ENCODE assay signal across 19 cellular contexts in the genomic region with DNA sequence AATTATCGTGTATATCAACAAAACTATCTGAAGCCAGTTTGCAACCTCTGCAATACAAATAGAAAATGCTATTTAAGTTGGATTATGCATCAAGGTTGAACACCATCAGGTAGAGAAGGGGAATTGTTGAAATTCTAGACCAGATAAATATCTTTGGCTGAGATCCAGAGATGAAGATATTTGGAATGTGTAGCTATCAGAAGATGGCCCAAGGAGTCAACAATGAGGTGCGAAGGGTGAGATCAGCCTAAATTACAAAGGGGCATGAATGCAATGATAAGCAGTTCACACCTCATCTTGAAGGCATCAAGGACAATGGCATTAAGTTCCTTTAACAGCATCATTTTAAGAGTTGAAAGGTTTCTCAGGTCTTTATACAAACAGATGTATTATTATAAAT.
DNase-seq lines count a peak whose midpoint lies in the region; ATAC-seq and TF ChIP-seq lines count a peak whose summit lies in the region.
"Had no signal": no experiment of that assay in that cellular context is flagged by ENCODE, and none has a peak within 500 bp of the region (broad histone marks: within the 10 kb centered on the region; RNA-seq: fewer than 3 reads in every experiment).

No MANE protein-coding gene starts in this region.

- H3K27me3 Mint-ChIP-seq in Caco-2 (ENCODE audit: insufficient read depth, unreplicated experiment), result no peaks in the 10 kb centered on the region
- H3K27me3 Mint-ChIP-seq in T-cell, result no peaks in the 10 kb centered on the region
- H3K27me3 Mint-ChIP-seq: CD4-positive, alpha-beta memory T cell; CD4-positive, CD25-positive, alpha-beta regulatory T cell had no signal

- H3K27ac Mint-ChIP-seq in Caco-2 (ENCODE audit: unreplicated experiment) (peak overlapping the region; percentile 67), T-cell (no peak overlapping the region)
- H3K27ac Mint-ChIP-seq: CD14-positive monocyte; CD4-positive, alpha-beta memory T cell; CD4-positive, CD25-positive, alpha-beta regulatory T cell; CD8-positive, alpha-beta memory T cell had no signal

- H3K4me3 ChIP-seq in Caco-2 (ENCODE audit: low read depth, low read length), result no peak overlapping the region
- H3K4me3 ChIP-seq in coronary artery, result no peak overlapping the region
- H3K4me3 ChIP-seq: BLaER1 had no signal

- H3K36me3 ChIP-seq in Caco-2 (ENCODE audit: control insufficient read depth, insufficient read depth, low read length), result no peaks in the 10 kb centered on the region
- H3K36me3 ChIP-seq: BE2C, BLaER1 had no signal

- H3K27ac ChIP-seq in coronary artery, result no peak overlapping the region
- H3K27ac ChIP-seq: BLaER1 had no signal

- H3K9me3 Mint-ChIP-seq in Caco-2 (ENCODE audit: unreplicated experiment) (no peaks in the 10 kb centered on the region), T-cell (no peaks in the 10 kb centered on the region)
- H3K9me3 Mint-ChIP-seq: CD14-positive monocyte; CD4-positive, alpha-beta memory T cell; CD8-positive, alpha-beta memory T cell had no signal

- H3K36me3 Mint-ChIP-seq in Caco-2 (ENCODE audit: insufficient read depth, unreplicated experiment), result no peaks in the 10 kb centered on the region
- H3K36me3 Mint-ChIP-seq in T-cell, result no peaks in the 10 kb centered on the region
- H3K36me3 Mint-ChIP-seq: CD14-positive monocyte; CD4-positive, alpha-beta memory T cell; CD4-positive, CD25-positive, alpha-beta regulatory T cell; CD8-positive, alpha-beta memory T cell had no signal

- TF ChIP-seq CTCF in Caco-2 (IDR thresholded peaks at IDR 0.05; ENCODE audit: insufficient read depth in 1 of 2, low read depth in 1 of 2, low read length in 1 of 2, severe bottlenecking in 1 of 2, unreplicated experiment in 1 of 2) (no peak), coronary artery (IDR thresholded peaks at IDR 0.05) (no peak)

- peaks cover 14% of the 10 kb centered on the region for H3K4me1 Mint-ChIP-seq in Caco-2 (ENCODE audit: low read depth, unreplicated experiment)
- no peaks in the 10 kb centered on the region for H3K4me1 Mint-ChIP-seq in T-cell
- H3K4me1 Mint-ChIP-seq: CD14-positive monocyte; CD4-positive, alpha-beta memory T cell; CD4-positive, CD25-positive, alpha-beta regulatory T cell; CD8-positive, alpha-beta memory T cell had no signal

- H3K4me3 Mint-ChIP-seq in Caco-2 (ENCODE audit: unreplicated experiment), result no peak overlapping the region
- H3K4me3 Mint-ChIP-seq in T-cell, result no peak overlapping the region
- H3K4me3 Mint-ChIP-seq: CD14-positive monocyte; CD4-positive, alpha-beta memory T cell; CD4-positive, CD25-positive, alpha-beta regulatory T cell; CD8-positive, alpha-beta memory T cell had no signal

- POLR2A ChIA-PET in Caco-2 (lab: Charles Lee), result no interaction called here
- POLR2A ChIA-PET in T-cell (lab: Charles Lee), result interaction anchor here in 1 of 2 donors (0.5 kb wide), 1 partner anchor 1060 kb away, joined by 3 read pairs; no protein-coding TSS in a partner anchor

- H3K27me3 ChIP-seq in Caco-2 (replicated peaks; ENCODE audit: control insufficient read depth, insufficient read depth, low read length), result no peaks in the 10 kb centered on the region
- H3K27me3 ChIP-seq: BE2C, BLaER1 had no signal

- CTCF ChIA-PET in Caco-2 (lab: Charles Lee), result no interaction called here
- CTCF ChIA-PET in T-cell (lab: Charles Lee), result interaction anchor here in 1 of 2 donors (0.5 kb wide), 1 partner anchor 562 kb away, joined by 5 read pairs; no protein-coding TSS in a partner anchor

- BruUV-seq in Caco-2 (replicated peaks; lab: Mats Ljungman, UMichigan), result no TSS peak

- peaks cover 64% of the 10 kb centered on the region for H3K4me1 ChIP-seq in Caco-2
- H3K4me1 ChIP-seq: BE2C, BLaER1 had no signal

- no peak for DNase-seq in Caco-2
- peak; percentile 0 for DNase-seq in NCI-H2171 (lab: John Stamatoyannopoulos, UW)
- DNase-seq in NCI-H69 (lab: John Stamatoyannopoulos, UW), result peak; percentile 10
- no peak for DNase-seq in coronary artery (ENCODE audit: low spot score)
- DNase-seq in T-cell, result no peak
- DNase-seq: 8988T; ACHN; BE2C; C1 segment of cervical spinal cord; Calu3; CD4-positive, alpha-beta memory T cell; CD4-positive, CD25-positive, alpha-beta regulatory T cell; CD8-positive, alpha-beta memory T cell; COR-L47; DMS79 treated with DMSO at 0.1 percent for 48 hours; GF-D8 had no signal

- peaks cover 3% of the 10 kb centered on the region; the same call in 1 of the 2 replicates for H3K9me3 ChIP-seq in Caco-2
- H3K9me3 ChIP-seq: BE2C, BLaER1 had no signal

- ATAC-seq in T-cell (replicated peaks in 1 of 4) (no peak), GM21737 (IDR thresholded peaks at IDR 0.05; ENCODE audit: unreplicated experiment) (no peak)

- intact Hi-C loops in Caco-2 (cut with micrococcal nuclease; ENCODE audit: unreplicated experiment), result no loop called here

Comparison
In these comparisons a context has a peak if more than half of its experiments do, and no peak if none do; other contexts are left out.
1. DNase-seq: peak in NCI-H2171 (single experiment) and NCI-H69 (single experiment); none in Caco-2 (0 of 2), coronary artery (single experiment) and T-cell (0 of 34).